ENCODE assay signal across 1 cellular context in genomic region chr22:29208502-29208862, GRCh38.
TF ChIP-seq lines count a peak whose summit lies in the region.

No MANE protein-coding gene starts in this region.

TF ChIP-seq in neural cell, 6 proteins besides CTCF, POLR2A, EP300 and RAD21 (continued from another document):
- TF ChIP-seq POLR2AphosphoS5 (IDR thresholded peaks at IDR 0.05) = no peak
- TF ChIP-seq REST (IDR thresholded peaks at IDR 0.05; ENCODE audit: borderline replicate concordance) = no peak
